ENCODE assay signal across 8 cellular contexts in genomic region chr2:43269706-43270105, GRCh38.
DNase-seq lines count a peak whose midpoint lies in the region; ATAC-seq and TF ChIP-seq lines count a peak whose summit lies in the region.

No MANE protein-coding gene starts in this region.

- no peak overlapping the region for H3K27ac ChIP-seq in RWPE2 (ENCODE audit: poor library complexity, severe bottlenecking)
- peak overlapping the region; percentile 83 for H3K27ac ChIP-seq in rectal smooth muscle tissue (ENCODE audit: low read depth, low read length)

- DNase-seq in COLO668 (lab: John Stamatoyannopoulos, UW; ENCODE audit: unreplicated experiment) (peak; percentile 22), RWPE2 (ENCODE audit: low spot score) (no peak), fibroblast of pulmonary artery (ENCODE audit: low read depth) (peak; percentile 79), SW480 (ENCODE audit: low spot score) (no peak), NCI-H1105 (lab: John Stamatoyannopoulos, UW) (no peak), NCI-H526 (lab: John Stamatoyannopoulos, UW) (no peak)

- H3K27me3 ChIP-seq in RWPE2 (ENCODE audit: insufficient read depth, poor library complexity, severe bottlenecking) (no peaks in the 10 kb centered on the region), rectal smooth muscle tissue (ENCODE audit: control insufficient read depth, insufficient read depth, low read length) (no peaks in the 10 kb centered on the region)

- no peak overlapping the region for H3K9ac ChIP-seq in rectal smooth muscle tissue (ENCODE audit: low read length)

- H3K4me1 ChIP-seq in RWPE2 (ENCODE audit: insufficient read depth, poor library complexity, severe bottlenecking) (no peaks in the 10 kb centered on the region), rectal smooth muscle tissue (ENCODE audit: control insufficient read depth, insufficient read depth, low read length) (peaks cover 37% of the 10 kb centered on the region)

- ATAC-seq in RWPE2 (ENCODE audit: low read depth), result 0 out of 3 replicates have a peak, but pooled peaks have one; percentile 19
- ATAC-seq in HG03175 (IDR thresholded peaks at IDR 0.05; ENCODE audit: unreplicated experiment), result no peak

- H3K36me3 ChIP-seq in RWPE2 (ENCODE audit: low read depth) (no peaks in the 10 kb centered on the region), rectal smooth muscle tissue (ENCODE audit: control insufficient read depth, insufficient read depth, low read length) (no peaks in the 10 kb centered on the region)

- H3K4me3 ChIP-seq in RWPE2 (ENCODE audit: severe bottlenecking) (no peak overlapping the region), fibroblast of pulmonary artery (replicated peaks; ENCODE audit: low read depth, low read length) (no peak overlapping the region), rectal smooth muscle tissue (ENCODE audit: low read length) (no peak overlapping the region)

- no peaks in the 10 kb centered on the region for H3K9me3 ChIP-seq in RWPE2 (ENCODE audit: severe bottlenecking)

- TF ChIP-seq CTCF in RWPE2 (IDR thresholded peaks at IDR 0.05; ENCODE audit: poor library complexity, severe bottlenecking) (no peak), fibroblast of pulmonary artery (IDR thresholded peaks at IDR 0.05; ENCODE audit: low read length, missing control alignments) (no peak)

Comparison
In these comparisons a context has a peak if more than half of its experiments do, and no peak if none do; other contexts are left out.
1. DNase-seq: peak in COLO668 (single experiment) and fibroblast of pulmonary artery (single experiment); none in RWPE2 (single experiment), SW480 (single experiment), NCI-H1105 (single experiment) and NCI-H526 (0 of 2).